Comparison of ENCODE assay signal across 1 cellular context in genomic region chr1:36150296-36151132, GRCh38.
TF ChIP-seq lines count a peak whose summit lies in the region.

No MANE protein-coding gene starts in this region.

TF ChIP-seq in GM23338, 12 proteins besides CTCF, POLR2A, EP300 and RAD21:
- TF ChIP-seq ZNF462 (CRISPR knock-in tag; IDR thresholded peaks at IDR 0.05), result no peak
- no peak for TF ChIP-seq STAT1 (IDR thresholded peaks at IDR 0.05; ENCODE audit: unreplicated experiment)
- TF ChIP-seq JUNB (IDR thresholded peaks at IDR 0.05; ENCODE audit: unreplicated experiment), result no peak
- no peak for TF ChIP-seq ETS1 (IDR thresholded peaks at IDR 0.05)
- TF ChIP-seq REST (IDR thresholded peaks at IDR 0.05; ENCODE audit: unreplicated experiment), result no peak
- TF ChIP-seq POLR2AphosphoS5 (IDR thresholded peaks at IDR 0.05; ENCODE audit: low read depth), result no peak
- TF ChIP-seq EZH2phosphoT487 (IDR thresholded peaks at IDR 0.05; ENCODE audit: unreplicated experiment), result no peak
- TF ChIP-seq NANOG (IDR thresholded peaks at IDR 0.05; ENCODE audit: borderline replicate concordance), result no peak
- no peak for TF ChIP-seq EZH2 (IDR thresholded peaks at IDR 0.05; ENCODE audit: low read depth, unreplicated experiment)
